In genomic region chr13:76854894-76855293, GRCh38 we compare ENCODE assay signal across 20 cellular contexts. TPM values are rescaled to one million over a fixed set of nuclear protein-coding genes. Genes with fewer than 3 reads are reported as not detected.
A peak's percentile ranks its signal among the peaks of the same experiment; 100 is the strongest.
DNase-seq lines count a peak whose midpoint lies in the region; ATAC-seq, FAIRE-seq and TF ChIP-seq lines count a peak whose summit lies in the region.
"Had no signal": no experiment of that assay in that cellular context is flagged by ENCODE, and none has a peak within 500 bp of the region (broad histone marks: within the 10 kb centered on the region; RNA-seq: fewer than 3 reads in every experiment).

No MANE protein-coding gene starts in this region.

- no peak overlapping the region for H4K8ac ChIP-seq in IMR-90 (ENCODE audit: low read depth in 2 of 2, low read length in 2 of 2)

- H3K18ac ChIP-seq in IMR-90 (ENCODE audit: low read depth, low read length): no peak overlapping the region

- no peak for TF ChIP-seq RAD21 in IMR-90 (IDR thresholded peaks at IDR 0.05; ENCODE audit: low read length)

- no peak overlapping the region for H2BK120ac ChIP-seq in IMR-90 (ENCODE audit: low read depth, low read length)

- BruUV-seq in IMR-90 (replicated peaks; lab: Mats Ljungman, UMichigan): no TSS peak

- CTCF ChIA-PET in IMR-90 (lab: Yijun Ruan, JAX): interaction anchor here (0.6 kb wide), 2 partner anchors 12 to 14 kb away, joined by 4 to 10 read pairs; no protein-coding TSS in a partner anchor

- no peak overlapping the region for H3K9ac ChIP-seq in IMR-90 (ENCODE audit: low read depth, low read length)

- no peak for TF ChIP-seq POLR2A in IMR-90 (IDR thresholded peaks at IDR 0.05; ENCODE audit: low read depth, low read length)

- H4K91ac ChIP-seq in IMR-90 (ENCODE audit: insufficient read depth, low read depth, low read length): no peak overlapping the region

- no peak overlapping the region for H4K5ac ChIP-seq in IMR-90 (ENCODE audit: low read depth, low read length)

- no peak overlapping the region for H2BK15ac ChIP-seq in IMR-90 (ENCODE audit: low read depth, low read length)

- POLR2A ChIA-PET in IMR-90 (lab: Charles Lee; ENCODE audit: unreplicated experiment): no interaction called here

- H3K23ac ChIP-seq in IMR-90 (ENCODE audit: low read depth, low read length): no peak overlapping the region

- H3K79me2 ChIP-seq in ACC112 (ENCODE audit: control insufficient read depth, insufficient read depth, low read length, unreplicated experiment): no peaks in the 10 kb centered on the region

- no peak overlapping the region for H3K4ac ChIP-seq in IMR-90 (ENCODE audit: low read depth, low read length)

- H2AK5ac ChIP-seq in IMR-90 (ENCODE audit: low read depth, low read length): no peak overlapping the region

- H2AFZ ChIP-seq in ACC112 (ENCODE audit: low read length, unreplicated experiment) (no peak overlapping the region), IMR-90 (replicated peaks; ENCODE audit: low read length, poor library complexity) (no peak overlapping the region)

- no peak overlapping the region for H3K4me2 ChIP-seq in IMR-90 (ENCODE audit: low read depth, low read length)

- FAIRE-seq in frontal cortex (lab: Jason Lieb, UNC): no peak
- FAIRE-seq: K562 had no signal

- DNase-seq in IMR-90: peak; percentile 16
- DNase-seq in astrocyte of the spinal cord (ENCODE audit: low read depth, low spot score): peak; percentile 28
- DNase-seq in iris pigment epithelial cell (ENCODE audit: low read depth): peak; percentile 56
- DNase-seq in frontal cortex (ENCODE audit: low spot score in 2 of 2): no peak
- no peak for DNase-seq in activated T-cell treated with anti-CD3 and anti-CD28 coated beads, Interleukin-2, amount 50 U/mL, for 1 hour
- DNase-seq in BE2C: no peak
- DNase-seq: activated CD4-positive, alpha-beta T cell treated with anti-CD3 and anti-CD28 coated beads for 36 hours; activated gamma-delta T cell; aorta; CD4-positive, alpha-beta T cell; NCI-H1092 treated with DMSO at 0.1 percent for 48 hours; ovary; sigmoid colon; stimulated activated naive CD8-positive, alpha-beta T cell treated with anti-CD3 and anti-CD28 coated beads, Interleukin-15, amount 100 ng/mL, for 72 hours; upper lobe of left lung had no signal

- no peaks in the 10 kb centered on the region for H3K36me3 ChIP-seq in ACC112 (ENCODE audit: insufficient read depth, low read length)
- H3K36me3 ChIP-seq in IMR-90 (ENCODE audit: control insufficient read depth, insufficient read depth, low read length): no peaks in the 10 kb centered on the region
- H3K36me3 ChIP-seq in BE2C: no peaks in the 10 kb centered on the region
- H3K36me3 ChIP-seq: HAP-1, ovary, sigmoid colon, upper lobe of left lung had no signal

- ATAC-seq in IMR-90 (ENCODE audit: low read depth): peak; percentile 48
- no peak for ATAC-seq in GM21360 (IDR thresholded peaks at IDR 0.05; ENCODE audit: unreplicated experiment)
- ATAC-seq: activated CD4-positive, alpha-beta T cell treated with anti-CD3 and anti-CD28 coated beads for 36 hours; K562; stimulated activated naive CD8-positive, alpha-beta T cell treated with anti-CD3 and anti-CD28 coated beads, Interleukin-15, amount 100 ng/mL, for 72 hours had no signal

- H2BK20ac ChIP-seq in IMR-90 (ENCODE audit: low read depth, low read length): no peak overlapping the region

- WGBS in IMR-90 (ENCODE audit: extremely low coverage in 2 of 2, insufficient read length in 1 of 2), 2 experiments: no CpG with 5 or more reads among the region's 1 CpG

- no peak for TF ChIP-seq CTCF in IMR-90 (conservative IDR thresholded peaks at IDR 0.05; ENCODE audit: low read depth, low read length)
- no peak for TF ChIP-seq CTCF in astrocyte of the spinal cord (IDR thresholded peaks at IDR 0.05; ENCODE audit: low read depth, low read length)
- no peak for TF ChIP-seq CTCF in BE2C (IDR thresholded peaks at IDR 0.05; ENCODE audit: low read depth, low read length)

- in situ Hi-C loops in IMR-90 (cut with MboI; ENCODE audit: low sequenced_read_pairs): no loop called here
- in situ Hi-C loops in astrocyte of the spinal cord (cut with HindIII; ENCODE audit: low sequenced_read_pairs): no loop called here

- H3K9me3 ChIP-seq in IMR-90 (ENCODE audit: control insufficient read depth, insufficient read depth, low read length) (no peaks in the 10 kb centered on the region), BE2C (no peaks in the 10 kb centered on the region)
- H3K9me3 ChIP-seq: HAP-1, ovary, sigmoid colon, upper lobe of left lung had no signal

- no peaks in the 10 kb centered on the region for H4K20me1 ChIP-seq in IMR-90 (ENCODE audit: insufficient read depth, low read length)

- H3K27ac ChIP-seq in ACC112 (ENCODE audit: low read depth, low read length) (peak overlapping the region; percentile 87), IMR-90 (ENCODE audit: insufficient read depth, low read length) (no peak overlapping the region)
- H3K27ac ChIP-seq: coronary artery, ovary, sigmoid colon, upper lobe of left lung had no signal

- dilution Hi-C loops in IMR-90 (cut with HindIII; ENCODE audit: low sequenced_read_pairs, unreplicated experiment): no loop called here

- no peak overlapping the region for H3K14ac ChIP-seq in IMR-90 (replicated peaks; ENCODE audit: low read depth, low read length)

- H2AK9ac ChIP-seq in IMR-90 (replicated peaks; ENCODE audit: low read depth, low read length, poor library complexity): no peak overlapping the region

- no peak overlapping the region for H3K56ac ChIP-seq in IMR-90 (ENCODE audit: extremely low read depth, insufficient read depth, low read length)

- intact Hi-C loops in IMR-90 (cut with micrococcal nuclease): no loop called here

- no peak overlapping the region for H2BK5ac ChIP-seq in IMR-90 (ENCODE audit: low read depth, low read length, poor library complexity, severe bottlenecking)

- H3K79me1 ChIP-seq in IMR-90 (ENCODE audit: low read depth in 1 of 2, low read length in 2 of 2): no peaks in the 10 kb centered on the region

- H3K4me1 ChIP-seq in ACC112 (ENCODE audit: control insufficient read depth, insufficient read depth, low read length, unreplicated experiment) (peaks cover 46% of the 10 kb centered on the region), IMR-90 (ENCODE audit: control insufficient read depth, insufficient read depth, low read length) (peaks cover 3% of the 10 kb centered on the region), BE2C (no peaks in the 10 kb centered on the region)
- H3K4me1 ChIP-seq: sigmoid colon had no signal

- no peaks in the 10 kb centered on the region for H3K27me3 ChIP-seq in ACC112 (ENCODE audit: insufficient read depth, low read length)
- no peaks in the 10 kb centered on the region for H3K27me3 ChIP-seq in IMR-90 (ENCODE audit: control insufficient read depth, insufficient read depth, low read length)
- no peaks in the 10 kb centered on the region for H3K27me3 ChIP-seq in BE2C
- H3K27me3 ChIP-seq: ovary, sigmoid colon, upper lobe of left lung had no signal

- H3K4me3 ChIP-seq in ACC112 (ENCODE audit: low read depth, low read length) (no peak overlapping the region), IMR-90 (ENCODE audit: insufficient read depth, low read depth, low read length) (no peak overlapping the region), astrocyte of the spinal cord (ENCODE audit: low read depth, low read length) (no peak overlapping the region), BE2C (ENCODE audit: low read depth, low read length) (no peak overlapping the region)
- H3K4me3 ChIP-seq: coronary artery, HAP-1, K562, ovary, sigmoid colon, upper lobe of left lung had no signal

- no peaks in the 10 kb centered on the region; the same call in 1 of the 2 replicates for H3K9me1 ChIP-seq in IMR-90 (ENCODE audit: insufficient read depth, low read length)

TF ChIP-seq in IMR-90, 13 proteins besides CTCF, POLR2A, EP300 and RAD21:
- TF ChIP-seq MXI1 (IDR thresholded peaks at IDR 0.05; ENCODE audit: borderline replicate concordance, low read depth, low read length): no peak
- no peak for TF ChIP-seq BHLHE40 (IDR thresholded peaks at IDR 0.05; ENCODE audit: low read depth, low read length)
- no peak for TF ChIP-seq RCOR1 (IDR thresholded peaks at IDR 0.05; ENCODE audit: insufficient replicate concordance, low read length)
- no peak for TF ChIP-seq MAFK (IDR thresholded peaks at IDR 0.05; ENCODE audit: low read depth, low read length)
- no peak for TF ChIP-seq RFX5 (IDR thresholded peaks at IDR 0.05; ENCODE audit: low read depth, low read length)
- no peak for TF ChIP-seq CEBPB (IDR thresholded peaks at IDR 0.05; ENCODE audit: low read depth, low read length)
- no peak for TF ChIP-seq SMC3 (IDR thresholded peaks at IDR 0.05; ENCODE audit: low read depth, low read length)
- TF ChIP-seq NFE2L2 (IDR thresholded peaks at IDR 0.05; ENCODE audit: low read depth, low read length): no peak
- no peak for TF ChIP-seq MAZ (IDR thresholded peaks at IDR 0.05; ENCODE audit: borderline replicate concordance, low read depth, low read length)
- TF ChIP-seq CHD1 (IDR thresholded peaks at IDR 0.05; ENCODE audit: low read depth, low read length): no peak
- TF ChIP-seq ELK1 (IDR thresholded peaks at IDR 0.05; ENCODE audit: borderline replicate concordance, low read depth, low read length): no peak
- TF ChIP-seq USF2 (IDR thresholded peaks at IDR 0.05; ENCODE audit: low read depth, low read length): no peak
- TF ChIP-seq FOS (IDR thresholded peaks at IDR 0.05; ENCODE audit: low read depth, low read length): no peak

RNA-seq across cellular contexts. Expression of gene KCTD12, which starts 31.3 kb away (rescaled TPM):
- total RNA-seq in IMR-90 (2012; rRNA removed) (1.8 and 3.9 TPM in 2 replicates), frontal cortex (124 TPM)
- polyA plus RNA-seq in IMR-90 (2012; rRNA removed): 1.4 and 1.9 TPM in 2 replicates
- 0.53 and 0.85 TPM in 2 replicates for polyA plus RNA-seq in IMR-90 (2012; cell fraction: cytosol; rRNA removed)
- 0.48 and 0.55 TPM in 2 replicates for polyA plus RNA-seq in IMR-90 (2012; cell fraction: nucleus; rRNA removed; ENCODE audit: low replicate concordance)
- polyA plus RNA-seq in BE2C (2012; ENCODE audit: insufficient read depth, insufficient read length, low read depth): 6.0 TPM

Comparison
In these comparisons a context has a peak if more than half of its experiments do, and no peak if none do; other contexts are left out.
1. DNase-seq: peak in IMR-90 (single experiment), astrocyte of the spinal cord (single experiment) and iris pigment epithelial cell (single experiment); none in frontal cortex (0 of 2), activated T-cell treated with anti-CD3 and anti-CD28 coated beads, Interleukin-2, amount 50 U/mL, for 1 hour (single experiment) and BE2C (single experiment).
2. RNA of gene KCTD12, which starts 31.3 kb away (total RNA-seq): 124 TPM in frontal cortex (single experiment); 1.8 to 3.9 TPM in IMR-90; every median in the first group is over 10 times any median in the second.